15 cellular contexts compared by ENCODE assay signal in the genomic region with DNA sequence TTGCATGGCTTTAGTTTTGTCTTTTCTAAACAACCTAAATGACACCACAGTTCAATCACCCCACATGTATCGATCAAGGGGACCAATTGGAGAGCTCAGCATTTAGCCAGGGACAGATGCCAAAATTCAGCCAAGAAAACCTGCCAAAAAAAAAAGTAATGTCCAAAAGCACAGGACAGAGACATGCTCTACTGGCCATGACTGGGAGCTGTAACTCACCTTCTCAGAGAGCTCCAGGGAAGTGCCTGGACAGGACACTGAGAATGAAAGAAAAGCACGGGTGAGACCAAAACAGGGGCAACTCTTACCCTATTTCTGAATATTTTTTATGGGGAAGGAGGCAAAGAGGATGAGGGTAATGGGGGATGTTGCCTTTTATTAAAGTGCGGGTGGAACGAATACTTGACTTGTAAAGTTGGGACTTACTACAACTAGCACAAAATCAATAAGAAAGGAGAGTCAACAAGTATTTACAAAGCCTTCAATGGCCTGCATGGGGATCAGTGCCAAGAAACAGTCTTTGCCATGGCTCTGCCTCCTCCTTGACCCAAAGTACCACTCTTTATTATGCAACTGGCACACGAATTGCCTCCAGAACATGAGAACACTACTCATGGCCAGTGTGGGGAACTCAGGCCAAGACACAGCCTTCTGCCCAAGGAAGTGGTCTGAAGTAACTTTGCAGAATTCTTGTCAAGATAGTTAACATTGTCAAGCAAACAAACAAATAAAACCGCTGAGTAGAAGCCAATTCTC.
"Had no signal": no experiment of that assay in that cellular context is flagged by ENCODE, and none has a peak within 500 bp of the region (broad histone marks: within the 10 kb centered on the region; RNA-seq: fewer than 3 reads in every experiment).

No MANE protein-coding gene starts in this region.

- DNase-seq: activated B cell treated with CpG ODN at 0.5 μM for 24 hours; activated CD4-positive, alpha-beta T cell treated with anti-CD3 and anti-CD28 coated beads, Interleukin-2, amount 10 ng/mL, durations not matched to agents 24 days and 14 days; activated CD8-positive, alpha-beta memory T cell treated with anti-CD3 and anti-CD28 coated beads, Interleukin-2, amount 50 U/mL, for 4 hours; activated CD8-positive, alpha-beta T cell treated with anti-CD3 and anti-CD28 coated beads, Interleukin-2, amount 10 ng/mL, durations not matched to agents 7 days and 5 days; activated gamma-delta T cell; activated T-cell treated with anti-CD3 and anti-CD28 coated beads, Interleukin-2, amount 50 U/mL, for 72 hours; body of pancreas; central memory CD4-positive, alpha-beta T cell; islet precursor cell; left ventricle myocardium inferior; transverse colon had no signal

- H3K9me3 ChIP-seq: body of pancreas had no signal

- H3K36me3 ChIP-seq: left ventricle myocardium inferior, transverse colon had no signal

- H3K27me3 ChIP-seq: body of pancreas, hepatocyte, transverse colon had no signal

- H3K4me1 ChIP-seq: body of pancreas, left ventricle myocardium inferior had no signal

- H3K27ac ChIP-seq: body of pancreas, coronary artery, hepatocyte, left ventricle myocardium inferior, transverse colon had no signal

- ATAC-seq: activated CD8-positive, alpha-beta T cell treated with anti-CD3 and anti-CD28 coated beads, Interleukin-2, amount 10 ng/mL, durations not matched to agents 7 days and 5 days; activated T-cell treated with anti-CD3 and anti-CD28 coated beads, Interleukin-2, amount 50 U/mL, for 72 hours; body of pancreas; esophagus mucosa; stimulated activated effector memory CD8-positive, alpha-beta T cell treated with anti-CD3 and anti-CD28 coated beads, Interleukin-12 subunit alpha, Interleukin-12 subunit beta, amount 100 ng/mL, for 72 hours had no signal

- H3K4me3 ChIP-seq: body of pancreas, coronary artery, hepatocyte, left ventricle myocardium inferior, transverse colon had no signal
